Comparison of ENCODE assay signal across 13 cellular contexts in the genomic region with DNA sequence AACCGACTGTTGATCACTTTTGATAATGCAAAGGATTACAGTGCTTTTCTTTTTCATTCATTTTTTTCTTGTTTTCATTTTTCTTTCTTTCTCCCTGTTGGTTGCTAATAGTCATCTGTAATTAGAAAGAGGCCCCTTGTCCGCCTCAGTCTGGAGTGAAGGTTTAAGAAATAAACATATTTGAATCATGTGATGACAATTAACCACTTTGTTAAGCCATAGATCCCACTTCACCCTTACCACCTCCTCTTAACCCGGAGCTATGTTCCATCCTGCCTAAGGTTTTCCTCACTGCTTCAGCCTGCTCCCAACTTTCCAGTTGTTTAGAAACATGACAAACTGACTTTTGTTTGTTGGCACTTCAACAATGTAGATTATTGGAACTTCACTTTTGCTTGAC. TPM values are rescaled to one million over a fixed set of nuclear protein-coding genes. Genes with fewer than 3 reads are reported as not detected.
DNase-seq lines count a peak whose midpoint lies in the region; ATAC-seq and TF ChIP-seq lines count a peak whose summit lies in the region.
"Had no signal": no experiment of that assay in that cellular context is flagged by ENCODE, and none has a peak within 500 bp of the region (broad histone marks: within the 10 kb centered on the region; RNA-seq: fewer than 3 reads in every experiment).

No MANE protein-coding gene starts in this region.

- peaks cover 15% of the 10 kb centered on the region for H3K4me1 ChIP-seq in KMS-11 (ENCODE audit: low read depth, poor library complexity, severe bottlenecking)
- peaks cover 29% of the 10 kb centered on the region for H3K4me1 ChIP-seq in suprapubic skin
- H3K4me1 ChIP-seq: Caco-2 had no signal

- POLR2A ChIA-PET in MCF 10A (lab: Yijun Ruan, JAX), result interaction anchor here (0.7 to 6.6 kb wide), 26 partner anchors 9 to 379 kb away, joined by 3 to 125 read pairs (median 6); partner anchors contain the start of gene SSBP2

- H3K27ac Mint-ChIP-seq in MCF 10A (ENCODE audit: low read depth, unreplicated experiment) (peak overlapping the region; percentile 92), mesothelial cell of epicardium (peak overlapping the region; percentile 93), CD14-positive monocyte (no peak overlapping the region)
- H3K27ac Mint-ChIP-seq: memory B cell had no signal

- TF ChIP-seq CTCF in KMS-11 (conservative IDR thresholded peaks at IDR 0.05; ENCODE audit: low read depth, low read length) (no peak), MCF 10A (IDR thresholded peaks at IDR 0.05; ENCODE audit: unreplicated experiment) (no peak), mesothelial cell of epicardium (IDR thresholded peaks at IDR 0.05; ENCODE audit: unreplicated experiment) (no peak), suprapubic skin (IDR thresholded peaks at IDR 0.05) (no peak), CD14-positive monocyte (IDR thresholded peaks at IDR 0.05) (no peak)

- H4K20me1 ChIP-seq in KMS-11 (ENCODE audit: insufficient read depth), result no peaks in the 10 kb centered on the region

- peak overlapping the region; percentile 12; the same call in 1 of the 2 replicates for H2AFZ ChIP-seq in KMS-11 (ENCODE audit: low read depth)

- H3K36me3 ChIP-seq in KMS-11 (ENCODE audit: insufficient read depth) (no peaks in the 10 kb centered on the region), suprapubic skin (no peaks in the 10 kb centered on the region)
- H3K36me3 ChIP-seq: SJCRH30 had no signal

- H3K27me3 Mint-ChIP-seq in MCF 10A (ENCODE audit: insufficient read depth, unreplicated experiment) (no peaks in the 10 kb centered on the region), mesothelial cell of epicardium (ENCODE audit: low read depth) (no peaks in the 10 kb centered on the region), CD14-positive monocyte (ENCODE audit: low read depth in 3 of 3) (no peaks in the 10 kb centered on the region)

- DNase-seq in MCF 10A (ENCODE audit: unreplicated experiment) (peak; percentile 22), mesothelial cell of epicardium (ENCODE audit: low spot score in 2 of 2, unreplicated experiment in 2 of 2) (no peak), suprapubic skin (ENCODE audit: low spot score in 2 of 2) (no peak), AML-193 (lab: John Stamatoyannopoulos, UW) (no peak), ureter (ENCODE audit: low spot score) (no peak), CD14-positive monocyte (ENCODE audit: low spot score) (no peak)
- DNase-seq: activated T-cell treated with anti-CD3 and anti-CD28 coated beads, Interleukin-2, amount 50 U/mL, for 48 hours; Caco-2; NCI-H1694 treated with DMSO at 0.1 percent for 48 hours had no signal

- no peak for ATAC-seq in GM21381 (IDR thresholded peaks at IDR 0.05; ENCODE audit: unreplicated experiment)

- H3K27ac ChIP-seq in KMS-11 (no peak overlapping the region), suprapubic skin (peak overlapping the region; percentile 64)

- intact Hi-C loops in MCF 10A (cut with micrococcal nuclease) (no loop called here), CD14-positive monocyte (cut with micrococcal nuclease) (no loop called here)

- H3K27me3 ChIP-seq in KMS-11 (ENCODE audit: insufficient read depth, low read depth), result no peaks in the 10 kb centered on the region
- no peaks in the 10 kb centered on the region for H3K27me3 ChIP-seq in suprapubic skin
- H3K27me3 ChIP-seq: SJCRH30 had no signal

- TF ChIP-seq POLR2A in suprapubic skin (IDR thresholded peaks at IDR 0.05), result no peak

- H3K9me3 ChIP-seq in suprapubic skin, result no peaks in the 10 kb centered on the region
- H3K9me3 ChIP-seq: Caco-2, SJCRH30 had no signal

- H3K4me1 Mint-ChIP-seq in MCF 10A (ENCODE audit: insufficient read depth, unreplicated experiment) (peaks cover 25% of the 10 kb centered on the region), mesothelial cell of epicardium (peaks cover 25% of the 10 kb centered on the region), CD14-positive monocyte (peaks cover 28% of the 10 kb centered on the region)

- no peak overlapping the region for H3K9ac ChIP-seq in KMS-11

- peak overlapping the region; percentile 12; the same call in 1 of the 2 replicates for H3K4me2 ChIP-seq in KMS-11

- 22% methylated on average over 3 of the region's 3 CpGs for WGBS in suprapubic skin

- CTCF ChIA-PET in MCF 10A (lab: Yijun Ruan, JAX), result interaction anchor here (0.8 to 4.0 kb wide), 8 partner anchors 25 to 377 kb away, joined by 3 to 22 read pairs (median 5); partner anchors contain the start of gene SSBP2

- H3K36me3 Mint-ChIP-seq in MCF 10A (ENCODE audit: insufficient read depth, unreplicated experiment) (no peaks in the 10 kb centered on the region), mesothelial cell of epicardium (no peaks in the 10 kb centered on the region), CD14-positive monocyte (no peaks in the 10 kb centered on the region)
- H3K36me3 Mint-ChIP-seq: memory B cell had no signal

- TF ChIP-seq EP300 in suprapubic skin (IDR thresholded peaks at IDR 0.05), result no peak

- H3K9me3 Mint-ChIP-seq in MCF 10A (ENCODE audit: unreplicated experiment) (peaks cover 7% of the 10 kb centered on the region), mesothelial cell of epicardium (peaks cover 7% of the 10 kb centered on the region), CD14-positive monocyte (peaks cover 0 to 6% (median 0%) of the 10 kb centered on the region in 7 donors)
- H3K9me3 Mint-ChIP-seq: memory B cell had no signal

- BruUV-seq in MCF 10A (replicated peaks; lab: Mats Ljungman, UMichigan), result no TSS peak

- H3K4me3 Mint-ChIP-seq in MCF 10A (ENCODE audit: unreplicated experiment) (peak overlapping the region; percentile 45), mesothelial cell of epicardium (no peak overlapping the region), CD14-positive monocyte (no peak overlapping the region)
- H3K4me3 Mint-ChIP-seq: memory B cell had no signal

- H3K79me2 ChIP-seq in KMS-11 (ENCODE audit: insufficient read depth, low read depth), result no peaks in the 10 kb centered on the region

- H3K4me3 ChIP-seq in KMS-11 (IDR thresholded peaks at IDR 0.05; ENCODE audit: insufficient read depth, low read depth, low read length), result no peak overlapping the region
- peak overlapping the region; percentile 6 for H3K4me3 ChIP-seq in suprapubic skin
- H3K4me3 ChIP-seq: SJCRH30 had no signal

RNA-seq across cellular contexts. Expression of gene SSBP2, which starts 37.4 kb away (rescaled TPM):
- total RNA-seq in MCF 10A (2022) (36.0 and 52.7 TPM in 2 replicates), mesothelial cell of epicardium (85.8 to 88.4 TPM (median 87.9 TPM) in 3 replicates), suprapubic skin (100 to 1,000 TPM in 1 of 4 donors, 10 to 100 TPM in 3; 54.1 to 136 (median 69.8) TPM), ureter (59.0 TPM)
- 10 to 100 TPM; 53.4 to 55.2 TPM for polyA plus RNA-seq in CD14-positive monocyte

Comparison
In these comparisons a context has a peak if more than half of its experiments do, and no peak if none do; other contexts are left out.
1. H3K27ac Mint-ChIP-seq: peak in MCF 10A (single experiment) and mesothelial cell of epicardium (single experiment); none in CD14-positive monocyte (0 of 7).